ENCODE assay signal across 31 cellular contexts in the genomic region with DNA sequence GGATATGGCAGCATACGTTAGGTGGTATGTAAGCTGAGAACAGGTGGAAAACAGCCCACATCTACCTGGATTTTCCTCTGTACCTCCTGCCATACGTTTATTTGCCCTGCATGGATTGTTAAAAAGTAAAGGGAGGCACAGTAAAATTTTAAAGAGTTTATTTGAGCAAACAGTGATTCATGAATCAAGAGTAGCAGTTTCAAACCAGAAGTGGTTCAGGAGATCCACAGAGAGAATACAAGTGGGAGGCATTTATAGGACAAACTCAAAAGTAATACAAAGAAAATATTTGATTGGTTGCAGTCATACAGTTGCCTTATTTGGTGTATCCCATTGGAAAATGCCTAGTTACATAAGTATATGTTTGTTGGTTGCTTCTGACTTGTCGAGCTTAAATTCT.
"Had no signal": no experiment of that assay in that cellular context is flagged by ENCODE, and none has a peak within 500 bp of the region (broad histone marks: within the 10 kb centered on the region; RNA-seq: fewer than 3 reads in every experiment).

No MANE protein-coding gene starts in this region.

- H3K4me2 ChIP-seq: KMS-11, SK-N-SH had no signal

- H3K27me3 ChIP-seq: MG63, Peyer's patch, SJSA1 had no signal

- H3K27ac ChIP-seq: KMS-11, Peyer's patch, SJSA1 had no signal

- H3K36me3 ChIP-seq: MG63, Peyer's patch, SJSA1 had no signal

- H3K4me1 ChIP-seq: Peyer's patch, SJSA1 had no signal

- H3K9ac ChIP-seq: KMS-11, SK-N-SH had no signal

- DNase-seq: Karpas-422, MG63, NCI-H1048, NCI-H1092 treated with DMSO at 0.1 percent for 48 hours, NCI-H1105 treated with DMSO at 0.1 percent for 48 hours, NCI-H1417, NCI-H1436, NCI-H146, NCI-H1694, NCI-H187, NCI-H1930, NCI-H2029 treated with DMSO at 0.1 percent for 48 hours, NCI-H2081 treated with DMSO at 0.1 percent for 48 hours, NCI-H2107, NCI-H2171, NCI-H226, NCI-H446 treated with DMSO at 0.1 percent for 48 hours, NCI-H510A, NCI-H524, NCI-H526, NCI-H69, NCI-H748 treated with DMSO at 0.1 percent for 48 hours, NCI-H82, Peyer's patch, Right ventricle myocardium superior, RPMI8226, SHP77 treated with DMSO at 0.1 percent for 48 hours, SK-N-SH, SW 1271 had no signal

- H3K4me3 ChIP-seq: MG63, Peyer's patch, SJSA1 had no signal

- H3K9me3 ChIP-seq: MG63, Peyer's patch, SJSA1, SK-N-SH had no signal
